Comparison of ENCODE assay signal across 1 cellular context in genomic region chr3:184250167-184250828, GRCh38.
TF ChIP-seq lines count a peak whose summit lies in the region.

No MANE protein-coding gene starts in this region.

TF ChIP-seq in liver, 16 proteins besides CTCF, POLR2A, EP300 and RAD21 (continued from another document):
- TF ChIP-seq RXRA (IDR thresholded peaks at IDR 0.05) (peak in 1 of 2 donors; percentile 7), GABPA (IDR thresholded peaks at IDR 0.05 in 1 of 2, conservative IDR thresholded peaks at IDR 0.05 in 1 of 2) (no peak)
